In the genomic region with DNA sequence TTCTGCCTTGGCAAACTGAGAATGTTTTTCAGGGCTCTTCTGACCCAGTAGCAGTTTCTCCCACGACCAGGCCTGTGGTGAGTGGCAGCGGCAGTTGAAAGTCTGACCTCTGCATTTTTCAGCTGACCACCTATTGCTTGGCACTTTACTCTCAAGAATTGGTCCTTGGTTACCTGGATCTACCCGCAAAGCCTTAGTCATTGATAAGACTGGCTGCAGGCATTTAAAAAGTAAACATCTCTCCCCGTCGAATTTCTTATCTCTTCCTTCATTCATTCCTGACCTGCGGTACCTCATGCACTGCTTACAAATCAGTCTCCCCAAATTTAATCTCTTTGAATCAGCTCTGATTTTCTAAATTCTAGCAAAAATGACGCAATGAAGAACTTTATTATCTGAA, we compare ENCODE assay signal across 21 cellular contexts. TPM values are rescaled to one million over a fixed set of nuclear protein-coding genes. Genes with fewer than 3 reads are reported as not detected.
"Had no signal": no experiment of that assay in that cellular context is flagged by ENCODE, and none has a peak within 500 bp of the region (broad histone marks: within the 10 kb centered on the region; RNA-seq: fewer than 3 reads in every experiment).

No MANE protein-coding gene starts in this region.

- H3K9ac ChIP-seq: parathyroid adenoma had no signal

- H3K36me3 ChIP-seq: spleen, thoracic aorta, transverse colon had no signal

- H3K27me3 ChIP-seq: foreskin keratinocyte, spleen, transverse colon had no signal

- ATAC-seq: foreskin keratinocyte; left ventricle myocardium superior; naive thymus-derived CD4-positive, alpha-beta T cell; psoas muscle; sciatic nerve; stimulated activated memory B cell treated with anti-CD40 and anti-IgM and Interleukin-4, amounts not matched to agents 10 μg/mL and 1 μg/mL and 100 μg/mL, for 72 hours had no signal

- H3K79me2 ChIP-seq: parathyroid adenoma had no signal

- H2AFZ ChIP-seq: parathyroid adenoma had no signal

- H3K4me3 ChIP-seq: psoas muscle, spleen, thoracic aorta, transverse colon had no signal

- H3K4me1 ChIP-seq: parathyroid adenoma, psoas muscle, spleen had no signal

- H3K36me3 Mint-ChIP-seq: naive thymus-derived CD4-positive, alpha-beta T cell; stimulated activated memory B cell treated with anti-CD40 and anti-IgM and Interleukin-4, amounts not matched to agents 10 μg/mL and 1 μg/mL and 100 μg/mL, for 72 hours had no signal

- H3K27ac Mint-ChIP-seq: naive thymus-derived CD4-positive, alpha-beta T cell; nephron progenitor cell; stimulated activated memory B cell treated with anti-CD40 and anti-IgM and Interleukin-4, amounts not matched to agents 10 μg/mL and 1 μg/mL and 100 μg/mL, for 72 hours; stimulated activated naive CD8-positive, alpha-beta T cell treated with anti-CD3 and anti-CD28 coated beads, Interleukin-15, Interleukin-2, amounts not matched to agents 100 ng/mL and 50 ng/mL, for 24 hours had no signal

- H3K27ac ChIP-seq: foreskin keratinocyte, parathyroid adenoma, psoas muscle, spleen, thoracic aorta, transverse colon had no signal

- DNase-seq: dermis blood vessel endothelial cell; erythroblast; foreskin keratinocyte; kidney; left cardiac atrium; left ventricle myocardium superior; mammary epithelial cell; naive thymus-derived CD4-positive, alpha-beta T cell; nephron progenitor cell; psoas muscle; retina; spleen; stimulated activated CD4-positive, alpha-beta T cell treated with anti-CD3 and anti-CD28 coated beads, Interleukin-15, amount 100 ng/mL, for 24 hours; stimulated activated CD4-positive, alpha-beta T cell treated with anti-CD3 and anti-CD28 coated beads, Interleukin-1b, Interleukin-23, amount 100 ng/mL, for 48 hours; stimulated activated CD4-positive, alpha-beta T cell treated with anti-CD3 and anti-CD28 coated beads, Interleukin-4, amount 100 ng/mL, for 24 hours; transverse colon had no signal

- H3K4me1 Mint-ChIP-seq: stimulated activated memory B cell treated with anti-CD40 and anti-IgM and Interleukin-4, amounts not matched to agents 10 μg/mL and 1 μg/mL and 100 μg/mL, for 72 hours had no signal

- H3K9me3 ChIP-seq: thoracic aorta, transverse colon had no signal

- H3K9me3 Mint-ChIP-seq: nephron progenitor cell; stimulated activated naive CD8-positive, alpha-beta T cell treated with anti-CD3 and anti-CD28 coated beads, Interleukin-15, Interleukin-2, amounts not matched to agents 100 ng/mL and 50 ng/mL, for 24 hours had no signal

- H3K4me3 Mint-ChIP-seq: naive thymus-derived CD4-positive, alpha-beta T cell; nephron progenitor cell; stimulated activated memory B cell treated with anti-CD40 and anti-IgM and Interleukin-4, amounts not matched to agents 10 μg/mL and 1 μg/mL and 100 μg/mL, for 72 hours; stimulated activated naive CD8-positive, alpha-beta T cell treated with anti-CD3 and anti-CD28 coated beads, Interleukin-15, Interleukin-2, amounts not matched to agents 100 ng/mL and 50 ng/mL, for 24 hours had no signal

RNA-seq across cellular contexts. Expression of a gene that starts 26.1 kb away (rescaled TPM):
- total RNA-seq: foreskin keratinocyte had no signal
